ENCODE assay signal across 9 cellular contexts in genomic region chr7:54690892-54691291, GRCh38.
"Had no signal": no experiment of that assay in that cellular context is flagged by ENCODE, and none has a peak within 500 bp of the region (broad histone marks: within the 10 kb centered on the region; RNA-seq: fewer than 3 reads in every experiment).

No MANE protein-coding gene starts in this region.

- H3K27ac Mint-ChIP-seq: HFFc6, IgD-negative memory B cell had no signal

- H3K4me3 Mint-ChIP-seq: HFFc6 had no signal

- H3K9me3 Mint-ChIP-seq: HFFc6, IgD-negative memory B cell had no signal

- DNase-seq: GOT3, HFFc6, KBM-7 had no signal

- H3K4me1 ChIP-seq: HAP-1 had no signal

- H3K27ac ChIP-seq: HL-60, KMS-11 had no signal

- H3K4me2 ChIP-seq: KMS-11 had no signal

- H3K4me1 Mint-ChIP-seq: IgD-negative memory B cell had no signal

- ATAC-seq: HCT116, HepG2 had no signal

- H3K9me3 ChIP-seq: HAP-1 had no signal

- H3K4me3 ChIP-seq: HAP-1 had no signal

- H3K36me3 ChIP-seq: HAP-1 had no signal

- H3K36me3 Mint-ChIP-seq: IgD-negative memory B cell had no signal

- H3K27me3 Mint-ChIP-seq: IgD-negative memory B cell had no signal
